8 cellular contexts compared by ENCODE assay signal in genomic region chr6:89828988-89829590, GRCh38. TPM values are rescaled to one million over a fixed set of nuclear protein-coding genes. Genes with fewer than 3 reads are reported as not detected.
A peak's percentile ranks its signal among the peaks of the same experiment; 100 is the strongest.
DNase-seq lines count a peak whose midpoint lies in the region; ATAC-seq, FAIRE-seq and TF ChIP-seq lines count a peak whose summit lies in the region.

No MANE protein-coding gene starts in this region.

- no peaks in the 10 kb centered on the region for H4K20me1 ChIP-seq in PC-9 (ENCODE audit: insufficient read depth)

- peak overlapping the region; percentile 67 for H3K4me3 ChIP-seq in CD8-positive, alpha-beta T cell (ENCODE audit: low read depth, low read length)
- H3K4me3 ChIP-seq in PC-9 (peak overlapping the region; percentile 74), bronchial epithelial cell (ENCODE audit: low read depth, low read length) (peak overlapping the region; percentile 61), lower lobe of right lung (peak overlapping the region; percentile 69), tibial artery (peak overlapping the region; percentile 72 to 79)

- FAIRE-seq in bronchial epithelial cell (lab: Jason Lieb, UNC), result no peak

- no peaks in the 10 kb centered on the region for H3F3A ChIP-seq in PC-9 (ENCODE audit: insufficient read depth, low read depth)

- DNase-seq in CD8-positive, alpha-beta T cell, result peak in 4 of 7 experiments; percentile 6 to 53 (median 20)
- DNase-seq in PC-9, result peak in 1 of 2 experiments; percentile 40
- DNase-seq in bronchial epithelial cell (ENCODE audit: low read depth), result no peak
- no peak for DNase-seq in lower lobe of right lung
- DNase-seq in tibial artery, result no peak
- no peak for DNase-seq in D341Med (ENCODE audit: low spot score)

- no peaks in the 10 kb centered on the region for H3K9me2 ChIP-seq in PC-9 (ENCODE audit: insufficient read depth)

- H3K36me3 Mint-ChIP-seq in CD8-positive, alpha-beta T cell, result peaks cover 38% of the 10 kb centered on the region

- peak overlapping the region; percentile 71 for H3K27ac ChIP-seq in CD8-positive, alpha-beta T cell (ENCODE audit: low read depth, low read length)
- H3K27ac ChIP-seq in PC-9, result peak overlapping the region; percentile 47
- H3K27ac ChIP-seq in lower lobe of right lung, result peak overlapping the region; percentile 88
- peak overlapping the region; percentile 84 to 90 for H3K27ac ChIP-seq in tibial artery

- H3K4me1 ChIP-seq in CD8-positive, alpha-beta T cell (ENCODE audit: insufficient read depth, low read length), result peaks cover 9% of the 10 kb centered on the region
- H3K4me1 ChIP-seq in PC-9 (replicated peaks; ENCODE audit: insufficient read depth) (0 out of 2 replicates have a peak, but pooled peaks cover 3% of the 10 kb centered on the region), lower lobe of right lung (peaks cover 19% of the 10 kb centered on the region), tibial artery (peaks cover 0 to 20% (median 13%) of the 10 kb centered on the region in 4 donors)

- H3K9me3 ChIP-seq in CD8-positive, alpha-beta T cell (ENCODE audit: low read length), result no peaks in the 10 kb centered on the region
- H3K9me3 ChIP-seq in PC-9 (ENCODE audit: insufficient read depth, low read depth) (no peaks in the 10 kb centered on the region), lower lobe of right lung (no peaks in the 10 kb centered on the region), tibial artery (no peaks in the 10 kb centered on the region)

- no peaks in the 10 kb centered on the region for H3K36me3 ChIP-seq in CD8-positive, alpha-beta T cell (ENCODE audit: insufficient read depth, low read length)
- H3K36me3 ChIP-seq in PC-9 (ENCODE audit: low read depth) (no peaks in the 10 kb centered on the region), bronchial epithelial cell (ENCODE audit: control insufficient read depth, insufficient read depth, low read length) (peaks cover 2% of the 10 kb centered on the region), lower lobe of right lung (peaks cover 24% of the 10 kb centered on the region), tibial artery (peaks cover 3 to 20% (median 3%) of the 10 kb centered on the region in 3 donors)

- intact Hi-C loops in CD8-positive, alpha-beta T cell (cut with DNase I, micrococcal nuclease), result loop anchor here (1.0 to 10.0 kb wide), 9 partner anchors 10 to 867 kb away; partner anchors contain the start of genes MAP3K7 (in 2 of the 2), MDN1 (in 2 of the 2), PNRC1 (in 2 of the 2) and BACH2 (in 1 of the 2)
- intact Hi-C loops in PC-9 (cut with micrococcal nuclease; ENCODE audit: unreplicated experiment), result loop anchor here (1.0 to 10.0 kb wide), 2 partner anchors 10 to 576 kb away; partner anchors contain the start of gene MDN1
- intact Hi-C loops in lower lobe of right lung (cut with DNase I), result no loop called here
- intact Hi-C loops in tibial artery (cut with DNase I; ENCODE audit: low total_unique reads), result no loop called here

- peak; percentile 37 for ATAC-seq in CD8-positive, alpha-beta T cell
- ATAC-seq in GM19324 (IDR thresholded peaks at IDR 0.05; ENCODE audit: low FRiP score, unreplicated experiment) (peak; percentile 39), HG03159 (IDR thresholded peaks at IDR 0.05; ENCODE audit: unreplicated experiment) (peak; percentile 30), lower lobe of right lung (peak; percentile 5 to 38)

- no peak for TF ChIP-seq CTCF in CD8-positive, alpha-beta T cell (IDR thresholded peaks at IDR 0.05)
- TF ChIP-seq CTCF in PC-9 (conservative IDR thresholded peaks at IDR 0.05), result no peak
- no peak for TF ChIP-seq CTCF in bronchial epithelial cell (IDR thresholded peaks at IDR 0.05; ENCODE audit: insufficient read depth, low read length, severe bottlenecking)
- TF ChIP-seq CTCF in lower lobe of right lung (IDR thresholded peaks at IDR 0.05), result no peak
- TF ChIP-seq CTCF in tibial artery (IDR thresholded peaks at IDR 0.05), result no peak

- CTCF ChIA-PET in CD8-positive, alpha-beta T cell (lab: Charles Lee), result interaction anchor here (0.5 to 1.7 kb wide), 4 partner anchors 10 to 650 kb away, joined by 3 to 19 read pairs (median 3); partner anchors contain the start of gene MDN1
- CTCF ChIA-PET in PC-9 (lab: Charles Lee), result interaction anchor here (0.6 to 1.3 kb wide), 3 partner anchors 9 to 846 kb away, joined by 3 to 7 read pairs (median 7); partner anchors contain the start of gene MDN1

- H3K27me3 Mint-ChIP-seq in CD8-positive, alpha-beta T cell (ENCODE audit: low read depth), result no peaks in the 10 kb centered on the region

- no peaks in the 10 kb centered on the region for H3K9me3 Mint-ChIP-seq in CD8-positive, alpha-beta T cell

- POLR2A ChIA-PET in CD8-positive, alpha-beta T cell (lab: Charles Lee), result interaction anchor here (0.8 to 4.1 kb wide), 10 partner anchors 9 to 758 kb away, joined by 3 to 55 read pairs (median 4); partner anchors contain the start of genes BACH2, LYRM2, MAP3K7 and MDN1
- POLR2A ChIA-PET in PC-9 (lab: Charles Lee; ENCODE audit: unreplicated experiment), result interaction anchor here (0.5 to 0.9 kb wide), 4 partner anchors 10 to 674 kb away, joined by 3 to 18 read pairs (median 4); partner anchors contain the start of gene MDN1

- BruUV-seq in PC-9 (replicated peaks; lab: Mats Ljungman, UMichigan), result no TSS peak

- H3K27me3 ChIP-seq in CD8-positive, alpha-beta T cell (ENCODE audit: insufficient read depth, low read length), result no peaks in the 10 kb centered on the region
- no peaks in the 10 kb centered on the region for H3K27me3 ChIP-seq in PC-9 (ENCODE audit: insufficient read depth, low read depth)
- H3K27me3 ChIP-seq in bronchial epithelial cell (ENCODE audit: control insufficient read depth, insufficient read depth, low read length), result no peaks in the 10 kb centered on the region
- H3K27me3 ChIP-seq in lower lobe of right lung (ENCODE audit: low read depth), result no peaks in the 10 kb centered on the region
- H3K27me3 ChIP-seq in tibial artery, result no peaks in the 10 kb centered on the region

- H3K4me2 ChIP-seq in PC-9, result peak overlapping the region; percentile 89

- H3K4me1 Mint-ChIP-seq in CD8-positive, alpha-beta T cell (ENCODE audit: low read depth), result peaks cover 31% of the 10 kb centered on the region

- H2AFZ ChIP-seq in PC-9, result peak overlapping the region; percentile 98

- H3K4me3 Mint-ChIP-seq in CD8-positive, alpha-beta T cell, result peak overlapping the region; percentile 99

- H3K79me2 ChIP-seq in PC-9 (ENCODE audit: low read depth), result peaks cover 19% of the 10 kb centered on the region

- peak overlapping the region; percentile 97 for H3K27ac Mint-ChIP-seq in CD8-positive, alpha-beta T cell

RNA-seq across cellular contexts. Expression of gene CASP8AP2, which starts 0.6 kb away (rescaled TPM):
- 10 to 100 TPM; 13.1 to 14.8 TPM for total RNA-seq in CD8-positive, alpha-beta T cell
- total RNA-seq in PC-9 (2021), result 14.7 and 17.4 TPM in 2 replicates
- 10.5 and 10.6 TPM in 2 replicates for total RNA-seq in bronchial epithelial cell
- 18.3 TPM for total RNA-seq in lower lobe of right lung

RNA-seq across cellular contexts. Expression of gene MDN1, which starts 9.5 kb away (rescaled TPM):
- total RNA-seq in CD8-positive, alpha-beta T cell, result 10 to 100 TPM; 39.5 to 43.2 TPM
- total RNA-seq in PC-9 (2021), result 38.1 and 38.6 TPM in 2 replicates
- total RNA-seq in bronchial epithelial cell, result 11.9 and 16.8 TPM in 2 replicates
- total RNA-seq in lower lobe of right lung, result 29.6 TPM

Comparison
In these comparisons a context has a peak if more than half of its experiments do, and no peak if none do; other contexts are left out.
1. DNase-seq: peak in CD8-positive, alpha-beta T cell (4 of 7); none in bronchial epithelial cell (single experiment), lower lobe of right lung (single experiment), tibial artery (0 of 2) and D341Med (single experiment).
2. intact Hi-C loops: an anchor here in CD8-positive, alpha-beta T cell (1.0 to 10.0 kb wide) and PC-9 (1.0 to 10.0 kb wide); none called in lower lobe of right lung and tibial artery.
3. Peak in every context shown above with its lines, with median percentiles within 50 percentile points of each other: ATAC-seq, H3K27ac ChIP-seq and H3K4me3 ChIP-seq.